Comparison of ENCODE assay signal across 21 cellular contexts in the genomic region with DNA sequence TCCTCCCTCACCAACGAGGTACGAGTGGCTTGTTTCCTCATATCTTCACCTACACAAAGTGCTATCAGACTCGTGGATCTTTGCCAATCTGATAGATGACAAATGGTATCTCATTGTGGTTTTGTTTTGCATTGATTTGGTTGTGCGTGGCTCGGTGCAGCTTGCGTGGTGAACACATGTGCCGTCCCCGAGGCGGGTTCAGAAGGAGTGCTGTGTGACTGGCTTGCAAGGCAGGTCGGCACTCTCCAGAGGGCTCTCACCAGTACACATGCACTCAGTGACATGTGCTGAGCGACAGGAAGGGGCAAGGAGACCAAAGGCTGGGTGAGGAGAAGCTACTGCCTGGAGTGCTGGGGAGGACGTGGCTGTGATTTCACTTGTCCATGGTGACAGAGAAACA.
DNase-seq lines count a peak whose midpoint lies in the region; ATAC-seq and TF ChIP-seq lines count a peak whose summit lies in the region.
"Had no signal": no experiment of that assay in that cellular context is flagged by ENCODE, and none has a peak within 500 bp of the region (broad histone marks: within the 10 kb centered on the region; RNA-seq: fewer than 3 reads in every experiment).

No MANE protein-coding gene starts in this region.

- no peaks in the 10 kb centered on the region for H4K20me1 ChIP-seq in PC-9 (ENCODE audit: insufficient read depth)

- H3K4me2 ChIP-seq in PC-9, result peak overlapping the region; percentile 75

- no peaks in the 10 kb centered on the region for H3K9me3 Mint-ChIP-seq in activated T-cell treated with anti-CD3 and anti-CD28 coated beads, Interleukin-2, amount 50 U/mL, for 24 hours
- H3K9me3 Mint-ChIP-seq: activated T-helper 1 cell treated with anti-CD3 and anti-CD28 coated beads, Interleukin-12 subunit alpha, Interleukin-12 subunit beta, Interleukin-2, Interleukin-4 antibody, amounts not matched to agents 30 ng/mL and 10 ng/mL and 1 ng/mL, durations not matched to agents 14 hours and 24 hours and 36 hours; CD4-positive, alpha-beta T cell had no signal

- H3K36me3 Mint-ChIP-seq in activated T-cell treated with anti-CD3 and anti-CD28 coated beads, Interleukin-2, amount 50 U/mL, for 24 hours (ENCODE audit: low read depth), result no peaks in the 10 kb centered on the region

- H3K79me2 ChIP-seq in PC-9 (ENCODE audit: low read depth), result no peaks in the 10 kb centered on the region

- ATAC-seq in GM18907 (IDR thresholded peaks at IDR 0.05; ENCODE audit: unreplicated experiment) (no peak), HG03108 (IDR thresholded peaks at IDR 0.05; ENCODE audit: unreplicated experiment) (no peak)

- no peak overlapping the region for H2AFZ ChIP-seq in PC-9

- DNase-seq in activated T-cell treated with anti-CD3 and anti-CD28 coated beads for 48 hours (ENCODE audit: low read depth), result peak; percentile 2
- DNase-seq in activated T-cell treated with anti-CD3 and anti-CD28 coated beads, Interleukin-2, amount 50 U/mL, for 24 hours, result no peak
- peak; percentile 83 for DNase-seq in ELR (ENCODE audit: low read depth)
- peak; percentile 73 to 95 for DNase-seq in PC-9
- DNase-seq in iris pigment epithelial cell (ENCODE audit: low read depth), result peak; percentile 12
- DNase-seq in dermis blood vessel endothelial cell, result no peak
- DNase-seq: amniotic stem cell; caudate nucleus; CD4-positive, alpha-beta T cell; H7; KG1; NCI-H1092 treated with DMSO at 0.1 percent for 48 hours; occipital lobe; Peyer's patch; uterus had no signal

- CTCF ChIA-PET in PC-9 (lab: Charles Lee), result interaction anchor here (0.6 to 0.7 kb wide), 2 partner anchors 10 to 16 kb away, joined by 3 to 5 read pairs; no protein-coding TSS in a partner anchor

- intact Hi-C loops in PC-9 (cut with micrococcal nuclease; ENCODE audit: unreplicated experiment), result loop anchor here (1.0 to 2.0 kb wide), 3 partner anchors 44 to 95 kb away; a partner anchor contains a TSS

- peaks cover 58% of the 10 kb centered on the region for H3K4me1 ChIP-seq in PC-9 (replicated peaks; ENCODE audit: insufficient read depth)
- H3K4me1 ChIP-seq: esophagus muscularis mucosa, right atrium auricular region, uterus had no signal

- H3K4me3 Mint-ChIP-seq in activated T-cell treated with anti-CD3 and anti-CD28 coated beads, Interleukin-2, amount 50 U/mL, for 24 hours, result no peak overlapping the region
- H3K4me3 Mint-ChIP-seq: activated T-helper 1 cell treated with anti-CD3 and anti-CD28 coated beads, Interleukin-12 subunit alpha, Interleukin-12 subunit beta, Interleukin-2, Interleukin-4 antibody, amounts not matched to agents 30 ng/mL and 10 ng/mL and 1 ng/mL, durations not matched to agents 14 hours and 24 hours and 36 hours; CD4-positive, alpha-beta T cell had no signal

- H3F3A ChIP-seq in PC-9 (ENCODE audit: insufficient read depth, low read depth), result peaks cover 31% of the 10 kb centered on the region; the same call in 1 of the 2 replicates

- POLR2A ChIA-PET in PC-9 (lab: Charles Lee; ENCODE audit: unreplicated experiment), result no interaction called here

- H3K36me3 ChIP-seq in PC-9 (ENCODE audit: low read depth), result no peaks in the 10 kb centered on the region
- H3K36me3 ChIP-seq: esophagus muscularis mucosa, Peyer's patch, right atrium auricular region, uterus had no signal

- no peaks in the 10 kb centered on the region for H3K27me3 ChIP-seq in PC-9 (ENCODE audit: insufficient read depth, low read depth)
- H3K27me3 ChIP-seq: esophagus muscularis mucosa, Peyer's patch, right atrium auricular region, uterus had no signal

- no TSS peak for BruUV-seq in PC-9 (replicated peaks; lab: Mats Ljungman, UMichigan)

- no peaks in the 10 kb centered on the region for H3K9me2 ChIP-seq in PC-9 (ENCODE audit: insufficient read depth)

- no peak overlapping the region for H3K27ac Mint-ChIP-seq in activated T-cell treated with anti-CD3 and anti-CD28 coated beads, Interleukin-2, amount 50 U/mL, for 24 hours
- H3K27ac Mint-ChIP-seq: activated T-helper 1 cell treated with anti-CD3 and anti-CD28 coated beads, Interleukin-12 subunit alpha, Interleukin-12 subunit beta, Interleukin-2, Interleukin-4 antibody, amounts not matched to agents 30 ng/mL and 10 ng/mL and 1 ng/mL, durations not matched to agents 14 hours and 24 hours and 36 hours; CD4-positive, alpha-beta T cell had no signal

- peaks cover 5% of the 10 kb centered on the region for H3K4me1 Mint-ChIP-seq in activated T-cell treated with anti-CD3 and anti-CD28 coated beads, Interleukin-2, amount 50 U/mL, for 24 hours (ENCODE audit: low read depth)

- H3K27ac ChIP-seq in PC-9, result peak overlapping the region; percentile 45
- H3K27ac ChIP-seq: esophagus muscularis mucosa, HL-60, Peyer's patch, right atrium auricular region, uterus had no signal

- H3K9me3 ChIP-seq in PC-9 (ENCODE audit: insufficient read depth, low read depth), result no peaks in the 10 kb centered on the region
- H3K9me3 ChIP-seq: esophagus muscularis mucosa, Peyer's patch, right atrium auricular region, uterus had no signal

- no peak for TF ChIP-seq CTCF in PC-9 (conservative IDR thresholded peaks at IDR 0.05)

- no peak overlapping the region for H3K4me3 ChIP-seq in PC-9
- H3K4me3 ChIP-seq: esophagus muscularis mucosa, Peyer's patch, right atrium auricular region, uterus had no signal

- peaks cover 3% of the 10 kb centered on the region for H3K27me3 Mint-ChIP-seq in activated T-cell treated with anti-CD3 and anti-CD28 coated beads, Interleukin-2, amount 50 U/mL, for 24 hours
- H3K27me3 Mint-ChIP-seq: CD4-positive, alpha-beta T cell had no signal

Comparison
In these comparisons a context has a peak if more than half of its experiments do, and no peak if none do; other contexts are left out.
1. DNase-seq: peak in activated T-cell treated with anti-CD3 and anti-CD28 coated beads for 48 hours (single experiment), ELR (single experiment), PC-9 (2 of 2) and iris pigment epithelial cell (single experiment); none in activated T-cell treated with anti-CD3 and anti-CD28 coated beads, Interleukin-2, amount 50 U/mL, for 24 hours (single experiment) and dermis blood vessel endothelial cell (single experiment).